In genomic region chr4:121827851-121828250, GRCh38 we compare ENCODE assay signal across 18 cellular contexts. TPM values are rescaled to one million over a fixed set of nuclear protein-coding genes. Genes with fewer than 3 reads are reported as not detected.
DNase-seq lines count a peak whose midpoint lies in the region; ATAC-seq, FAIRE-seq and TF ChIP-seq lines count a peak whose summit lies in the region.
"Had no signal": no experiment of that assay in that cellular context is flagged by ENCODE, and none has a peak within 500 bp of the region (broad histone marks: within the 10 kb centered on the region; RNA-seq: fewer than 3 reads in every experiment).

No MANE protein-coding gene starts in this region.

- CTCF ChIA-PET in K562 (lab: Yijun Ruan, JAX; ENCODE audit: low intra/inter-chr PET ratio): no interaction called here

- TF ChIP-seq CTCF in K562 (IDR thresholded peaks at IDR 0.05 in 2 of 3, conservative IDR thresholded peaks at IDR 0.05 in 1 of 3; ENCODE audit: insufficient read depth in 2 of 3, low read depth in 1 of 3, low read length in 3 of 3): no peak

- ATAC-seq in K562: no peak
- ATAC-seq: activated T-cell treated with anti-CD3 and anti-CD28 coated beads, Interleukin-2, amount 50 U/mL, for 4 hours had no signal

- TF ChIP-seq RAD21 in K562 (CRISPR knock-in tag; conservative IDR thresholded peaks at IDR 0.05 in 1 of 2, IDR thresholded peaks at IDR 0.05 in 1 of 2): no peak

- TF ChIP-seq POLR2A in K562 (conservative IDR thresholded peaks at IDR 0.05): no peak

- no peak overlapping the region for H3K4me2 ChIP-seq in K562 (ENCODE audit: insufficient read depth, low read length)

- no peak overlapping the region for H3K9ac ChIP-seq in K562 (ENCODE audit: insufficient read depth in 1 of 2, low read depth in 2 of 2, low read length in 2 of 2)

- H3K79me2 ChIP-seq in K562 (ENCODE audit: control insufficient read depth, insufficient read depth, low read length): peaks cover 9% of the 10 kb centered on the region

- WGBS in K562 (ENCODE audit: insufficient coverage, low coverage, missing lambda C conversion rate): 47% methylated on average over 1 of the region's 1 CpG

- peaks cover 10% of the 10 kb centered on the region; the same call in 1 of the 3 replicates for H3K36me3 ChIP-seq in K562 (ENCODE audit: control insufficient read depth, insufficient read depth, low read length)
- H3K36me3 ChIP-seq: uterus had no signal

- H2AFZ ChIP-seq in K562 (ENCODE audit: low read depth, low read length): no peak overlapping the region

- FAIRE-seq in K562 (lab: Jason Lieb, UNC): no peak
- FAIRE-seq: D721Med, H1 had no signal

- in situ Hi-C loops in ACHN (cut with HindIII; ENCODE audit: low pct_ligation_motif_present, low pct_unique_long_range_greater_than_20kb, low sequenced_read_pairs): no loop called here
- in situ Hi-C loops in K562 (cut with MboI): no loop called here

- H3K27ac ChIP-seq in K562 (ENCODE audit: extremely low read depth, low read depth, low read length): no peak overlapping the region
- H3K27ac ChIP-seq: uterus had no signal

- BruUV-seq in K562 (replicated peaks; lab: Mats Ljungman, UMichigan): no TSS peak

- DNase-seq in ACHN: peak; percentile 51
- peak; percentile 14 for DNase-seq in HS-27A (ENCODE audit: low read depth)
- peak in 2 of 4 experiments; percentile 25 to 26 for DNase-seq in K562 (ENCODE audit: extremely low read depth in 1 of 4, low spot score in 3 of 4)
- peak; percentile 12 for DNase-seq in hepatic stellate cell (ENCODE audit: low spot score)
- DNase-seq in NCI-H146 treated with DMSO at 0.1 percent for 48 hours (lab: John Stamatoyannopoulos, UW; ENCODE audit: unreplicated experiment): no peak
- no peak for DNase-seq in COR-L47 (lab: John Stamatoyannopoulos, UW)
- DNase-seq in middle frontal gyrus (ENCODE audit: extremely low spot score, low spot score): no peak
- DNase-seq in iPS-NIHi7 (ENCODE audit: extremely low spot score): no peak
- DNase-seq: activated CD4-positive, alpha-beta memory T cell treated with anti-CD3 and anti-CD28 coated beads for 36 hours; activated T-cell treated with anti-CD3 and anti-CD28 coated beads, Interleukin-2, amount 50 U/mL, for 4 hours; caudate nucleus; effector memory CD4-positive, alpha-beta T cell; MV-4-11; NCI-H2029 treated with DMSO at 0.1 percent for 48 hours; NCI-H748 treated with DMSO at 0.1 percent for 48 hours; uterus had no signal

- intact Hi-C loops in K562 (cut with micrococcal nuclease): no loop called here

- H4K20me1 ChIP-seq in K562 (replicated peaks; ENCODE audit: control insufficient read depth, insufficient read depth, low read length): no peaks in the 10 kb centered on the region

- H3K4me3 ChIP-seq in K562: no peak overlapping the region
- H3K4me3 ChIP-seq: uterus had no signal

- peaks cover 0 to 10% of the 10 kb centered on the region in 2 experiments; a peak in 3 of 5 replicates for H3K4me1 ChIP-seq in K562 (replicated peaks in 1 of 2; ENCODE audit: control insufficient read depth in 2 of 2, insufficient read depth in 2 of 2, low read length in 2 of 2)
- H3K4me1 ChIP-seq: uterus had no signal

- H3K9me3 ChIP-seq in K562 (replicated peaks; ENCODE audit: control insufficient read depth, insufficient read depth, low read depth, low read length): no peaks in the 10 kb centered on the region
- H3K9me3 ChIP-seq: uterus had no signal

- no peaks in the 10 kb centered on the region for H3K27me3 ChIP-seq in K562 (ENCODE audit: control insufficient read depth in 2 of 2, insufficient read depth in 2 of 2, low read length in 2 of 2)
- H3K27me3 ChIP-seq: uterus had no signal

- POLR2A ChIA-PET in K562 (lab: Yijun Ruan, JAX): interaction anchor here (0.8 to 1.2 kb wide), 2 partner anchors 8 to 380 kb away, joined by 3 to 6 read pairs; no protein-coding TSS in a partner anchor

- H3K9me1 ChIP-seq in K562 (ENCODE audit: control insufficient read depth, insufficient read depth, low read length): no peaks in the 10 kb centered on the region

- TF ChIP-seq EP300 in K562 (IDR thresholded peaks at IDR 0.05; ENCODE audit: low read length): peak; percentile 88

TF ChIP-seq in K562, 482 proteins besides CTCF, POLR2A, EP300 and RAD21 (continues in another document):
- TF ChIP-seq PHF8 (IDR thresholded peaks at IDR 0.05; ENCODE audit: borderline replicate concordance, low read length) (no peak), MEIS2 (IDR thresholded peaks at IDR 0.05; ENCODE audit: partially characterized antibody) (peak; percentile 95), HDAC6 (IDR thresholded peaks at IDR 0.05; ENCODE audit: low read depth, low read length) (no peak), SMARCA4 (IDR thresholded peaks at IDR 0.05) (peak; percentile 93), CEBPG (CRISPR knock-in tag; IDR thresholded peaks at IDR 0.05) (no peak), CEBPG (tag; conservative IDR thresholded peaks at IDR 0.05 in 1 of 2, IDR thresholded peaks at IDR 0.05 in 1 of 2) (peak; percentile 24 to 82; a peak in 2 of 4 replicates), SMARCE1 (IDR thresholded peaks at IDR 0.05) (peak; percentile 85), FOSL1 (tag; conservative IDR thresholded peaks at IDR 0.05) (peak; percentile 99), DMBX1 (CRISPR knock-in tag; IDR thresholded peaks at IDR 0.05; ENCODE audit: borderline replicate concordance) (no peak), NR2C1 (IDR thresholded peaks at IDR 0.05) (no peak), NR2C1 (tag; IDR thresholded peaks at IDR 0.05) (no peak), STAT5A (IDR thresholded peaks at IDR 0.05; ENCODE audit: borderline replicate concordance, low read length) (peak; percentile 45; the same call in 1 of the 2 replicates), PTTG1 (tag; IDR thresholded peaks at IDR 0.05; ENCODE audit: low read depth) (no peak), FOS (IDR thresholded peaks at IDR 0.05; ENCODE audit: extremely low read depth, insufficient read length) (peak; percentile 21), TCF3 (CRISPR knock-in tag; IDR thresholded peaks at IDR 0.05) (peak; percentile 59)

RNA-seq across cellular contexts. Expression of gene CCNA2, which starts 4.2 kb away (rescaled TPM):
- 15.4 and 28.6 TPM in 2 replicates for total RNA-seq in K562 (2011; cell fraction: chromatin; rRNA removed; ENCODE audit: low replicate concordance)
- 22.8 and 24.7 TPM in 2 replicates for total RNA-seq in K562 (2011; cell fraction: nucleolus; rRNA removed)
- total RNA-seq in K562 (2011; cell fraction: nucleoplasm; rRNA removed): 26.8 and 30.0 TPM in 2 replicates
- total RNA-seq in K562 (2014; rRNA removed) (154 and 173 TPM in 2 replicates), K562 (2014; rRNA removed; fragmentation: Illumina TruSeq; extraction: Trizol) (197 and 225 TPM in 2 replicates), K562 (2015; rRNA removed; fragmentation: Illumina TruSeq; extraction: Trizol) (174 and 190 TPM in 2 replicates), K562 (2021) (147 TPM in 2 replicates)
- polyA plus RNA-seq in K562 (2011; rRNA removed) (141 and 192 TPM in 2 replicates), K562 (2014; fragmentation: Illumina TruSeq; extraction: Trizol) (162 and 194 TPM in 2 replicates), K562 (2014; fragmentation: Nextera tagmentation; extraction: Ambion mirVana) (10 to 100 TPM; 37.1 to 47.8 TPM), K562 (2014; rRNA removed) (110 and 122 TPM in 2 replicates)
- 89.4 and 97.5 TPM in 2 replicates for polyA plus RNA-seq in K562 (2011; cell fraction: cytosol; rRNA removed)
- 36.4 and 53.0 TPM in 2 replicates for polyA plus RNA-seq in K562 (2011; cell fraction: nucleus; rRNA removed)
- 99.1 and 103 TPM in 2 replicates for polyA plus RNA-seq in K562 (2012)
- 207 and 226 TPM in 2 replicates for polyA minus RNA-seq in K562 (2011; rRNA and poly(A)+ RNA removed)
- 92.9 and 104 TPM in 2 replicates for polyA minus RNA-seq in K562 (2011; cell fraction: cytosol; rRNA and poly(A)+ RNA removed)
- 25.4 and 41.9 TPM in 2 replicates for polyA minus RNA-seq in K562 (2011; cell fraction: nucleus; rRNA and poly(A)+ RNA removed)

RNA-seq across cellular contexts. Expression of gene EXOSC9, which starts 26.7 kb away (rescaled TPM):
- total RNA-seq in K562 (2011; cell fraction: chromatin; rRNA removed; ENCODE audit: low replicate concordance): 51.5 and 75.8 TPM in 2 replicates
- 31.0 and 31.2 TPM in 2 replicates for total RNA-seq in K562 (2011; cell fraction: nucleolus; rRNA removed)
- total RNA-seq in K562 (2011; cell fraction: nucleoplasm; rRNA removed): 29.8 and 46.2 TPM in 2 replicates
- total RNA-seq in K562 (2014; rRNA removed): 70.2 and 89.5 TPM in 2 replicates
- total RNA-seq in K562 (2014; rRNA removed; fragmentation: Illumina TruSeq; extraction: Trizol): 118 and 143 TPM in 2 replicates
- 103 and 111 TPM in 2 replicates for total RNA-seq in K562 (2015; rRNA removed; fragmentation: Illumina TruSeq; extraction: Trizol)
- total RNA-seq in K562 (2021): 64.7 and 68.0 TPM in 2 replicates
- 92.7 and 115 TPM in 2 replicates for polyA plus RNA-seq in K562 (2011; rRNA removed)
- 22.9 and 38.9 TPM in 2 replicates for polyA plus RNA-seq in K562 (2011; cell fraction: cytosol; rRNA removed)
- polyA plus RNA-seq in K562 (2011; cell fraction: nucleus; rRNA removed): 47.5 and 67.6 TPM in 2 replicates
- polyA plus RNA-seq in K562 (2012): 50.3 and 74.6 TPM in 2 replicates
- polyA plus RNA-seq in K562 (2014; fragmentation: Illumina TruSeq; extraction: Trizol): 121 and 130 TPM in 2 replicates
- polyA plus RNA-seq in K562 (2014; fragmentation: Nextera tagmentation; extraction: Ambion mirVana): 100 to 1,000 TPM; 157 to 166 TPM
- polyA plus RNA-seq in K562 (2014; rRNA removed): 100 and 105 TPM in 2 replicates
- 114 and 134 TPM in 2 replicates for polyA minus RNA-seq in K562 (2011; rRNA and poly(A)+ RNA removed)
- polyA minus RNA-seq in K562 (2011; cell fraction: cytosol; rRNA and poly(A)+ RNA removed): 31.6 and 57.5 TPM in 2 replicates
- 42.5 and 63.4 TPM in 2 replicates for polyA minus RNA-seq in K562 (2011; cell fraction: nucleus; rRNA and poly(A)+ RNA removed)

RNA-seq across cellular contexts. Expression of gene BBS7, which starts 42.4 kb away (rescaled TPM):
- total RNA-seq in K562 (2011; cell fraction: chromatin; rRNA removed; ENCODE audit: low replicate concordance): 15.5 and 27.7 TPM in 2 replicates
- 9.9 and 11.3 TPM in 2 replicates for total RNA-seq in K562 (2011; cell fraction: nucleolus; rRNA removed)
- 10.2 and 12.1 TPM in 2 replicates for total RNA-seq in K562 (2011; cell fraction: nucleoplasm; rRNA removed)
- 11.8 and 13.7 TPM in 2 replicates for total RNA-seq in K562 (2014; rRNA removed)
- total RNA-seq in K562 (2014; rRNA removed; fragmentation: Illumina TruSeq; extraction: Trizol): 15.5 and 22.8 TPM in 2 replicates
- total RNA-seq in K562 (2015; rRNA removed; fragmentation: Illumina TruSeq; extraction: Trizol): 14.6 and 16.4 TPM in 2 replicates
- 20.2 and 22.1 TPM in 2 replicates for total RNA-seq in K562 (2021)
- 19.1 and 25.8 TPM in 2 replicates for polyA plus RNA-seq in K562 (2011; rRNA removed)
- 12.6 and 15.9 TPM in 2 replicates for polyA plus RNA-seq in K562 (2011; cell fraction: cytosol; rRNA removed)
- polyA plus RNA-seq in K562 (2011; cell fraction: nucleus; rRNA removed): 15.0 and 15.8 TPM in 2 replicates
- polyA plus RNA-seq in K562 (2012): 12.5 and 15.2 TPM in 2 replicates
- 13.4 and 13.7 TPM in 2 replicates for polyA plus RNA-seq in K562 (2014; fragmentation: Illumina TruSeq; extraction: Trizol)
- 10 to 100 TPM; 17.2 to 19.0 TPM for polyA plus RNA-seq in K562 (2014; fragmentation: Nextera tagmentation; extraction: Ambion mirVana)
- polyA plus RNA-seq in K562 (2014; rRNA removed): 15.2 and 19.8 TPM in 2 replicates
- 18.4 and 19.4 TPM in 2 replicates for polyA minus RNA-seq in K562 (2011; rRNA and poly(A)+ RNA removed)
- 6.3 and 18.9 TPM in 2 replicates for polyA minus RNA-seq in K562 (2011; cell fraction: cytosol; rRNA and poly(A)+ RNA removed)
- 9.3 and 14.7 TPM in 2 replicates for polyA minus RNA-seq in K562 (2011; cell fraction: nucleus; rRNA and poly(A)+ RNA removed)

Comparison
In these comparisons a context has a peak if more than half of its experiments do, and no peak if none do; other contexts are left out.
1. DNase-seq: peak in ACHN (single experiment), HS-27A (single experiment) and hepatic stellate cell (single experiment); none in NCI-H146 treated with DMSO at 0.1 percent for 48 hours (single experiment), COR-L47 (single experiment), middle frontal gyrus (single experiment) and iPS-NIHi7 (single experiment).